In the genomic region with DNA sequence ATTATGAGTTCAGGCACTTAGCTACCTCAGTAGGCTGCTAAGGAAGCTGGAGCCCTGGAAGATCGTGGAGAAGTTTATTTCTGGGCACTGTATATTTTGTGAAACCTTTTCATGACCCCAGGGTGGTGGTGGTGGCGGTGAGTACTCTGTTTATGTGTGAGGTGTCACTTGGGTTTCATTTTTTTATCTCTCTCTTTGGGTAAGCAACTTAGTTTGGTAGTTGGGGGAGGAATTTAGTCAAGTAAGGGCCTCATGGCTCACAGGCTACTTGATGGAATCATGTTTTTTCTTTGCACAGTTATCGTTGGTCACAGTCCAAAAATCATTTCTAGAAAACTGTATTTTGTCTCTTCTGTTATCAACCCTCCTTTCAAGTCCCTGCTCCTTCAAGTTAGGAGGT, we compare ENCODE assay signal across 1 cellular context.
TF ChIP-seq lines count a peak whose summit lies in the region.

No MANE protein-coding gene starts in this region.

TF ChIP-seq in IMR-90, 13 proteins besides CTCF, POLR2A, EP300 and RAD21 (continued from another document):
- TF ChIP-seq RCOR1 (IDR thresholded peaks at IDR 0.05; ENCODE audit: insufficient replicate concordance, low read length) (no peak), BHLHE40 (IDR thresholded peaks at IDR 0.05; ENCODE audit: low read depth, low read length) (no peak), NFE2L2 (IDR thresholded peaks at IDR 0.05; ENCODE audit: low read depth, low read length) (no peak), MXI1 (IDR thresholded peaks at IDR 0.05; ENCODE audit: borderline replicate concordance, low read depth, low read length) (no peak)
- TF ChIP-seq, protein P1, sequence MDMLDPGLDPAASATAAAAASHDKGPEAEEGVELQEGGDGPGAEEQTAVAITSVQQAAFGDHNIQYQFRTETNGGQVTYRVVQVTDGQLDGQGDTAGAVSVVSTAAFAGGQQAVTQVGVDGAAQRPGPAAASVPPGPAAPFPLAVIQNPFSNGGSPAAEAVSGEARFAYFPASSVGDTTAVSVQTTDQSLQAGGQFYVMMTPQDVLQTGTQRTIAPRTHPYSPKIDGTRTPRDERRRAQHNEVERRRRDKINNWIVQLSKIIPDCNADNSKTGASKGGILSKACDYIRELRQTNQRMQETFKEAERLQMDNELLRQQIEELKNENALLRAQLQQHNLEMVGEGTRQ (IDR thresholded peaks at IDR 0.05; ENCODE audit: low read depth, low read length), result no peak
- TF ChIP-seq, protein P2, sequence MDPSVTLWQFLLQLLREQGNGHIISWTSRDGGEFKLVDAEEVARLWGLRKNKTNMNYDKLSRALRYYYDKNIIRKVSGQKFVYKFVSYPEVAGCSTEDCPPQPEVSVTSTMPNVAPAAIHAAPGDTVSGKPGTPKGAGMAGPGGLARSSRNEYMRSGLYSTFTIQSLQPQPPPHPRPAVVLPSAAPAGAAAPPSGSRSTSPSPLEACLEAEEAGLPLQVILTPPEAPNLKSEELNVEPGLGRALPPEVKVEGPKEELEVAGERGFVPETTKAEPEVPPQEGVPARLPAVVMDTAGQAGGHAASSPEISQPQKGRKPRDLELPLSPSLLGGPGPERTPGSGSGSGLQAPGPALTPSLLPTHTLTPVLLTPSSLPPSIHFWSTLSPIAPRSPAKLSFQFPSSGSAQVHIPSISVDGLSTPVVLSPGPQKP (IDR thresholded peaks at IDR 0.05; ENCODE audit: borderline replicate concordance, low read depth, low read length), result no peak
